In the genomic region with DNA sequence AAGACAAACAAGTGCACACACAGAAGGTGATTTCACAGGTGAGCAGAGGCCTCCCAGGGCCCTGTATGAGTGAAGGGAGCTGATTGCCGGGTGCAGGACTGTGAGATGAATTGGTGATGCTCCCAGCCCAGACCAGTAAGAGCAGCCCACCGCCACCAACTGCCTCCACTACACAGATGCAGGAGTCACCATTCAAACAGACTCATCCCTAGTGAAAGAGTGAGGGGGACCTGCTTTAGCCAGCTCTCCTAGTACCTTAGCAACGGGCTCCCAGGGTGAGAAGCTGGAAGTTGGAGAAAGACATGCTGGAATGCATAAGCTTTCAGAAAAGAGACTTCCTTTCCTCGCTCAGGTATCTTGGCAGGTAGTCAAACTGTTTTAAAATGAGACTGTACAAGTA, we compare ENCODE assay signal across 1 cellular context.
TF ChIP-seq lines count a peak whose summit lies in the region.

No MANE protein-coding gene starts in this region.

TF ChIP-seq in liver, 16 proteins besides CTCF, POLR2A, EP300 and RAD21 (continued from another document):
- TF ChIP-seq, protein P1, sequence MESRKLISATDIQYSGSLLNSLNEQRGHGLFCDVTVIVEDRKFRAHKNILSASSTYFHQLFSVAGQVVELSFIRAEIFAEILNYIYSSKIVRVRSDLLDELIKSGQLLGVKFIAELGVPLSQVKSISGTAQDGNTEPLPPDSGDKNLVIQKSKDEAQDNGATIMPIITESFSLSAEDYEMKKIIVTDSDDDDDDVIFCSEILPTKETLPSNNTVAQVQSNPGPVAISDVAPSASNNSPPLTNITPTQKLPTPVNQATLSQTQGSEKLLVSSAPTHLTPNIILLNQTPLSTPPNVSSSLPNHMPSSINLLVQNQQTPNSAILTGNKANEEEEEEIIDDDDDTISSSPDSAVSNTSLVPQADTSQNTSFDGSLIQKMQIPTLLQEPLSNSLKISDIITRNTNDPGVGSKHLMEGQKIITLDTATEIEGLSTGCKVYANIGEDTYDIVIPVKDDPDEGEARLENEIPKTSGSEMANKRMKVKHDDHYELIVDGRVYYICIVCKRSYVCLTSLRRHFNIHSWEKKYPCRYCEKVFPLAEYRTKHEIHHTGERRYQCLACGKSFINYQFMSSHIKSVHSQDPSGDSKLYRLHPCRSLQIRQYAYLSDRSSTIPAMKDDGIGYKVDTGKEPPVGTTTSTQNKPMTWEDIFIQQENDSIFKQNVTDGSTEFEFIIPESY (IDR thresholded peaks at IDR 0.05) = no peak
- TF ChIP-seq NR2F2 (IDR thresholded peaks at IDR 0.05) (no peak), HNF4A (conservative IDR thresholded peaks at IDR 0.05) (no peak), YY1 (IDR thresholded peaks at IDR 0.05) (no peak), FOXA2 (IDR thresholded peaks at IDR 0.05) (no peak), HNF4G (IDR thresholded peaks at IDR 0.05) (no peak), GABPA (IDR thresholded peaks at IDR 0.05 in 1 of 2, conservative IDR thresholded peaks at IDR 0.05 in 1 of 2) (no peak), RXRA (IDR thresholded peaks at IDR 0.05) (no peak)
- TF ChIP-seq, protein P2, sequence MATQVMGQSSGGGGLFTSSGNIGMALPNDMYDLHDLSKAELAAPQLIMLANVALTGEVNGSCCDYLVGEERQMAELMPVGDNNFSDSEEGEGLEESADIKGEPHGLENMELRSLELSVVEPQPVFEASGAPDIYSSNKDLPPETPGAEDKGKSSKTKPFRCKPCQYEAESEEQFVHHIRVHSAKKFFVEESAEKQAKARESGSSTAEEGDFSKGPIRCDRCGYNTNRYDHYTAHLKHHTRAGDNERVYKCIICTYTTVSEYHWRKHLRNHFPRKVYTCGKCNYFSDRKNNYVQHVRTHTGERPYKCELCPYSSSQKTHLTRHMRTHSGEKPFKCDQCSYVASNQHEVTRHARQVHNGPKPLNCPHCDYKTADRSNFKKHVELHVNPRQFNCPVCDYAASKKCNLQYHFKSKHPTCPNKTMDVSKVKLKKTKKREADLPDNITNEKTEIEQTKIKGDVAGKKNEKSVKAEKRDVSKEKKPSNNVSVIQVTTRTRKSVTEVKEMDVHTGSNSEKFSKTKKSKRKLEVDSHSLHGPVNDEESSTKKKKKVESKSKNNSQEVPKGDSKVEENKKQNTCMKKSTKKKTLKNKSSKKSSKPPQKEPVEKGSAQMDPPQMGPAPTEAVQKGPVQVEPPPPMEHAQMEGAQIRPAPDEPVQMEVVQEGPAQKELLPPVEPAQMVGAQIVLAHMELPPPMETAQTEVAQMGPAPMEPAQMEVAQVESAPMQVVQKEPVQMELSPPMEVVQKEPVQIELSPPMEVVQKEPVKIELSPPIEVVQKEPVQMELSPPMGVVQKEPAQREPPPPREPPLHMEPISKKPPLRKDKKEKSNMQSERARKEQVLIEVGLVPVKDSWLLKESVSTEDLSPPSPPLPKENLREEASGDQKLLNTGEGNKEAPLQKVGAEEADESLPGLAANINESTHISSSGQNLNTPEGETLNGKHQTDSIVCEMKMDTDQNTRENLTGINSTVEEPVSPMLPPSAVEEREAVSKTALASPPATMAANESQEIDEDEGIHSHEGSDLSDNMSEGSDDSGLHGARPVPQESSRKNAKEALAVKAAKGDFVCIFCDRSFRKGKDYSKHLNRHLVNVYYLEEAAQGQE (IDR thresholded peaks at IDR 0.05) = no peak
